ENCODE assay signal across 8 cellular contexts in the genomic region with DNA sequence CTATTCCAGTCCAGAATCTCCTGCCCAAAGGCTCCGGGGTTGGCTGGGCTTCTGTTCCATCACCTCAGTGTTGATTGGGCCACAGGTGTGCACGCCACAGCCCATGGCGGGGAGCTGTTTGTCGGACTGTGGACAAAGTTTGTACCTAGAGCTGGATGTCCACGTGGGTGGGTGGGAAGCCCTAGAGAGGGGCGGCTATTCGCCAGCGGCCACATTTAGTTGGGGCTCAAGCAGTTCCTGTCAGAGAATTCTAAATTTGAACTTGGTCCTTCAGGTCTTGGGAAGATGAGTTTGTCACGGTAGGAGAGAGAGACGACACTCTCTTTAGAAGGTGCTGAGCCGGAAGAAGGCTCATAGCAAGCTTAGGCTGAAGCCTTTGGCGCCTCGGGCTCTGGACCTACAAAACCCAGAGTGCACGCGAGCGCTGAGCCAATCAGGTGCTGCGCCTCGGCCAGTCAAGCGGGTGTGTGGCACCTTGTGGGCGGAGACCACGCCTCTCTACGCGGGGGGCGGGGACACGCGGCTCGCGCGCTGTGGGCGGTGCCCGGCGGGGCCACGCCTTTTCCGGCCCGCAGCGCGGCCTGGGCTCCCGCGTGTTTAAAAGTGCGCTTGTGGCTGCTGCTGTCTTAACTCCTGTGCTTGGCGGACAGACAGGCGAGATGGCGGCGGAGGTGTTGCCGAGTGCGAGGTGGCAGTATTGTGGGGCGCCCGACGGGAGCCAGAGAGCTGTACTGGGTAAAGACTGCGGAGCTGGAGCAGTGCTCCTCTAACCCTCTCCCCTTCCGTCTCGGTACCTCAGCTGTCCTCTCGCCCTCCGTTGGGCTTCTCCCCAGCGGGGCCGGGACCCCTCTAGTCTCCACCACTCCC. TPM values are rescaled to one million over a fixed set of nuclear protein-coding genes. Genes with fewer than 3 reads are reported as not detected.
A peak's percentile ranks its signal among the peaks of the same experiment; 100 is the strongest.
DNase-seq lines count a peak whose midpoint lies in the region; TF ChIP-seq lines count a peak whose summit lies in the region.

POLR1E (plus strand) TSS at position 560 of the 867 bp plus-strand sequence; CDS start at position 660, 100 bp downstream.

- H2BK5ac ChIP-seq in H9 (ENCODE audit: insufficient read length, low read length): no peak within 1 kb of the TSS

- H3K4me1 ChIP-seq in ES-I3 (ENCODE audit: insufficient read depth, low read length) (peaks cover 9% of the 10 kb centered on the region; the same call in 1 of the 2 replicates), H9 (ENCODE audit: insufficient read depth, low read length) (peaks cover 8% of the 10 kb centered on the region)

- no peak within 1 kb of the TSS for H4K8ac ChIP-seq in H9 (replicated peaks; ENCODE audit: insufficient read length, low read depth, low read length)

- H3K27ac ChIP-seq in H9 (ENCODE audit: insufficient read length, low read depth, low read length): no peak within 1 kb of the TSS

- no peak within 1 kb of the TSS for H2AFZ ChIP-seq in H9 (ENCODE audit: low read length)

- H3K4ac ChIP-seq in H9 (ENCODE audit: low read depth, low read length): no peak within 1 kb of the TSS

- H3K9me3 Mint-ChIP-seq in H9 (no peaks in the 10 kb centered on the region), nephron progenitor cell (no peaks in the 10 kb centered on the region)
- no peaks in the 10 kb centered on the region for H3K9me3 Mint-ChIP-seq in stimulated activated naive CD8-positive, alpha-beta T cell treated with anti-CD3 and anti-CD28 coated beads, Interleukin-15, Interleukin-2, amounts not matched to agents 100 ng/mL and 50 ng/mL, for 24 hours

- no CpG with 5 or more reads among the region's 56 CpGs for WGBS in H9 (ENCODE audit: extremely low coverage, insufficient read length, low lambda C conversion rate)

- peak within 1 kb of the TSS; percentile 73 for H3K14ac ChIP-seq in H9 (ENCODE audit: insufficient read depth, low read length)

- H3K27ac Mint-ChIP-seq in H9 (peak within 1 kb of the TSS; percentile 65 to 98 (median 92); a peak in 6 of 7 replicates), nephron progenitor cell (peak within 1 kb of the TSS; percentile 96)
- peak within 1 kb of the TSS; percentile 95 for H3K27ac Mint-ChIP-seq in stimulated activated naive CD8-positive, alpha-beta T cell treated with anti-CD3 and anti-CD28 coated beads, Interleukin-15, Interleukin-2, amounts not matched to agents 100 ng/mL and 50 ng/mL, for 24 hours

- H4K5ac ChIP-seq in H9 (ENCODE audit: insufficient read length, low read depth, low read length): no peak within 1 kb of the TSS

- peak; percentile 98 for DNase-seq in H9
- DNase-seq in MG63: peak; percentile 93
- peak; percentile 81 to 85 for DNase-seq in SHP77 (lab: John Stamatoyannopoulos, UW)
- peak; percentile 96 for DNase-seq in activated effector memory CD4-positive, alpha-beta T cell treated with Interleukin-2 at 50 U/mL for 16 hours
- peak; percentile 86 for DNase-seq in fibroblast of the aortic adventitia (ENCODE audit: low read depth)
- DNase-seq in nephron progenitor cell: peak; percentile 96

- no peak within 1 kb of the TSS for H2BK20ac ChIP-seq in H9 (ENCODE audit: low read depth, low read length, poor library complexity, severe bottlenecking)

- H3K9me3 ChIP-seq in ES-I3 (ENCODE audit: control insufficient read depth, insufficient read depth, low read length): no peaks in the 10 kb centered on the region
- no peaks in the 10 kb centered on the region for H3K9me3 ChIP-seq in H9 (ENCODE audit: control insufficient read depth, low read depth, low read length)
- no peaks in the 10 kb centered on the region for H3K9me3 ChIP-seq in MG63

- peaks cover 13 to 35% (median 27%) of the 10 kb centered on the region in 3 experiments for H3K36me3 Mint-ChIP-seq in H9 (ENCODE audit: insufficient read depth in 1 of 3, low read depth in 3 of 3)
- H3K36me3 Mint-ChIP-seq in nephron progenitor cell (ENCODE audit: low read depth): peaks cover 18% of the 10 kb centered on the region
- peaks cover 42% of the 10 kb centered on the region for H3K36me3 Mint-ChIP-seq in stimulated activated naive CD8-positive, alpha-beta T cell treated with anti-CD3 and anti-CD28 coated beads, Interleukin-15, Interleukin-2, amounts not matched to agents 100 ng/mL and 50 ng/mL, for 24 hours (ENCODE audit: low read depth)

- H4K91ac ChIP-seq in H9 (ENCODE audit: insufficient read length, low read depth, low read length): no peak within 1 kb of the TSS

- H3K79me1 ChIP-seq in H9 (ENCODE audit: insufficient read depth, low read depth, low read length, poor library complexity, severe bottlenecking): peaks cover 14% of the 10 kb centered on the region

- H3K4me1 Mint-ChIP-seq in H9: peaks cover 23 to 26% of the 10 kb centered on the region in 2 experiments
- H3K4me1 Mint-ChIP-seq in nephron progenitor cell: peaks cover 54% of the 10 kb centered on the region
- peaks cover 42% of the 10 kb centered on the region for H3K4me1 Mint-ChIP-seq in stimulated activated naive CD8-positive, alpha-beta T cell treated with anti-CD3 and anti-CD28 coated beads, Interleukin-15, Interleukin-2, amounts not matched to agents 100 ng/mL and 50 ng/mL, for 24 hours (ENCODE audit: low read depth)

- H2AK5ac ChIP-seq in H9 (ENCODE audit: insufficient read length, low read length): no peak within 1 kb of the TSS

- TF ChIP-seq CTCF in H9 (conservative IDR thresholded peaks at IDR 0.05) (no peak), fibroblast of the aortic adventitia (IDR thresholded peaks at IDR 0.05; ENCODE audit: insufficient read depth, low read length) (no peak), nephron progenitor cell (IDR thresholded peaks at IDR 0.05) (no peak)

- H3K18ac ChIP-seq in H9 (ENCODE audit: insufficient read length, low read depth, low read length): no peak within 1 kb of the TSS

- peak within 1 kb of the TSS; percentile 98 for H3K4me2 ChIP-seq in H9 (ENCODE audit: insufficient read depth, insufficient read length, low read length)

- H3K56ac ChIP-seq in H9 (ENCODE audit: insufficient read length, low read depth, low read length): no peak within 1 kb of the TSS

- H3K79me2 ChIP-seq in H9 (ENCODE audit: insufficient read depth, low read length): peaks cover 11% of the 10 kb centered on the region; the same call in 1 of the 2 replicates

- no peak within 1 kb of the TSS for H3T11ph ChIP-seq in H9 (ENCODE audit: low read length)

- no peak within 1 kb of the TSS for H3K23ac ChIP-seq in H9 (ENCODE audit: insufficient read length, low read depth, low read length)

- H2BK15ac ChIP-seq in H9 (ENCODE audit: low read depth, low read length): no peak within 1 kb of the TSS

- H3K4me3 ChIP-seq in MG63: peak within 1 kb of the TSS; percentile 82
- H3K4me3 ChIP-seq in fibroblast of the aortic adventitia (ENCODE audit: low read depth, low read length): peak within 1 kb of the TSS; percentile 92

- H3K27me3 Mint-ChIP-seq in H9 (ENCODE audit: low read depth): no peaks in the 10 kb centered on the region; the same call in 1 of the 2 replicates
- H3K27me3 Mint-ChIP-seq in nephron progenitor cell (ENCODE audit: low read depth, poor library complexity): peaks cover 3% of the 10 kb centered on the region
- peaks cover 7% of the 10 kb centered on the region for H3K27me3 Mint-ChIP-seq in stimulated activated naive CD8-positive, alpha-beta T cell treated with anti-CD3 and anti-CD28 coated beads, Interleukin-15, Interleukin-2, amounts not matched to agents 100 ng/mL and 50 ng/mL, for 24 hours

- no peaks in the 10 kb centered on the region for H4K20me1 ChIP-seq in H9 (ENCODE audit: control insufficient read depth, insufficient read depth, insufficient read length)

- peaks cover 9% of the 10 kb centered on the region for H3K23me2 ChIP-seq in H9 (ENCODE audit: insufficient read length, low read depth, low read length, poor library complexity, severe bottlenecking)

- H3K9ac ChIP-seq in ES-I3 (ENCODE audit: low read depth, low read length) (peak within 1 kb of the TSS; percentile 70), H9 (ENCODE audit: extremely low read depth, insufficient read length, low read length) (peak within 1 kb of the TSS; percentile 59)

- H2BK12ac ChIP-seq in H9 (ENCODE audit: insufficient read length, low read depth, low read length): no peak within 1 kb of the TSS

- H3K27me3 ChIP-seq in H9 (ENCODE audit: insufficient read depth, low read length) (no peaks in the 10 kb centered on the region), MG63 (no peaks in the 10 kb centered on the region)

- no peak within 1 kb of the TSS for H2BK120ac ChIP-seq in H9 (ENCODE audit: low read depth, low read length, poor library complexity, severe bottlenecking)

- peak within 1 kb of the TSS; percentile 88 to 96 for H3K4me3 Mint-ChIP-seq in H9
- H3K4me3 Mint-ChIP-seq in nephron progenitor cell: peak within 1 kb of the TSS; percentile 97
- H3K4me3 Mint-ChIP-seq in stimulated activated naive CD8-positive, alpha-beta T cell treated with anti-CD3 and anti-CD28 coated beads, Interleukin-15, Interleukin-2, amounts not matched to agents 100 ng/mL and 50 ng/mL, for 24 hours: peak within 1 kb of the TSS; percentile 94

- peaks cover 5% of the 10 kb centered on the region; the same call in 1 of the 2 replicates for H3K36me3 ChIP-seq in ES-I3 (ENCODE audit: insufficient read depth, low read length)
- peaks cover 33% of the 10 kb centered on the region for H3K36me3 ChIP-seq in MG63

RNA-seq across cellular contexts. Expression of gene POLR1E, which starts in this region (rescaled TPM):
- total RNA-seq in H9 (2021) (45.6 and 45.8 TPM in 2 replicates), fibroblast of the aortic adventitia (ENCODE audit: low replicate concordance) (29.1 and 36.6 TPM in 2 replicates)
- 82.3 and 92.4 TPM in 2 replicates for total RNA-seq in MG63 (2014; rRNA removed; shearing (Covaris generic); ENCODE audit: low replicate concordance)
